Comparison of ENCODE assay signal across 25 cellular contexts in the genomic region with DNA sequence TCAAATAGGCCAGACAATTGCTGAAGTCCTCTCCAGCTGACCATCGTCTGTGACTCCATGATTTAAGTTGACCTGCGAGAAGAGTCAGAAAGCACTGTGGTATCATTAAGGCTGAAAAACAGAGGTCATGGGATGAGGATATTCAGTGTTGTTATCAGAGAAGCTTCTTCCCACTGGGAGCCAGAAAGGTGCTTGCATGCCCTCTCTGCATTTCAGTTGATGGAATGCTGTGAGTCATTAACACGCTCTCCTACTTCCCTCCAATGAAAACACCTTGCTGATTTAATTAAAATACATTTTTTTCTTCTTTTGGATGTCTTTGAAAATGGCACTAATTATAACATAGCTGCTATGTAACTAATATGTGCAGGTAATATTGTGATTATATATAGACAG.
DNase-seq lines count a peak whose midpoint lies in the region; ATAC-seq, FAIRE-seq and TF ChIP-seq lines count a peak whose summit lies in the region.
"Had no signal": no experiment of that assay in that cellular context is flagged by ENCODE, and none has a peak within 500 bp of the region (broad histone marks: within the 10 kb centered on the region; RNA-seq: fewer than 3 reads in every experiment).

No MANE protein-coding gene starts in this region.

- H2AFZ ChIP-seq in keratinocyte (ENCODE audit: control insufficient read depth, low read length): no peak overlapping the region

- ATAC-seq in Right ventricle myocardium inferior: no peak

- H3K4me1 ChIP-seq in esophagus muscularis mucosa (peaks cover 0 to 2% (median 0%) of the 10 kb centered on the region in 4 donors), keratinocyte (ENCODE audit: control insufficient read depth, extremely low read depth, insufficient read depth, low read length) (peaks cover 14% of the 10 kb centered on the region)
- H3K4me1 ChIP-seq: Caco-2 had no signal

- DNase-seq in G401 (ENCODE audit: low spot score) (peak; percentile 43), RWPE1 (ENCODE audit: low spot score) (peak; percentile 13), esophagus muscularis mucosa (ENCODE audit: extremely low spot score) (peak; percentile 17), keratinocyte (ENCODE audit: low read depth, low spot score) (no peak), NCI-H2029 treated with DMSO at 0.1 percent for 48 hours (lab: John Stamatoyannopoulos, UW) (no peak), Right ventricle myocardium inferior (ENCODE audit: missing footprints) (no peak), nucleus accumbens (lab: John Stamatoyannopoulos, UW) (no peak)
- DNase-seq in activated CD4-positive, alpha-beta T cell treated with anti-CD3 and anti-CD28 coated beads for 4 hours: no peak
- DNase-seq: ACHN; Caco-2; CD4-positive, alpha-beta memory T cell; DMS 273 treated with DMSO at 0.1 percent for 48 hours; DND-41; KG1; NCI-H1092; NCI-H1436; NCI-H1930; NCI-H226; NCI-H510A treated with DMSO at 0.1 percent for 48 hours; SHP77; SW 1271 had no signal

- no peaks in the 10 kb centered on the region for H3K9me1 ChIP-seq in keratinocyte (ENCODE audit: control insufficient read depth, extremely low read depth, insufficient read depth, low read length)

- peak overlapping the region; percentile 3 for H3K4me2 ChIP-seq in keratinocyte (ENCODE audit: control insufficient read depth, extremely low read depth, insufficient read depth, low read depth, low read length)
- H3K4me2 ChIP-seq: BLaER1 treated with 17β-estradiol and CSF1 and Interleukin-3, amounts not matched to agents 10 nM and 100 nM had no signal

- H3K4me3 ChIP-seq in esophagus muscularis mucosa (no peak overlapping the region), keratinocyte (ENCODE audit: control insufficient read depth in 2 of 3, extremely low read depth in 1 of 3, insufficient read depth in 2 of 3, low read depth in 1 of 3, low read length in 3 of 3) (no peak overlapping the region)
- H3K4me3 ChIP-seq: BLaER1 treated with 17β-estradiol and CSF1 and Interleukin-3, amounts not matched to agents 10 nM and 100 nM; SK-N-MC had no signal

- CTCF ChIA-PET in RWPE1 (lab: Yijun Ruan, JAX): no interaction called here

- H3K27me3 ChIP-seq in esophagus muscularis mucosa (no peaks in the 10 kb centered on the region), keratinocyte (ENCODE audit: control insufficient read depth, extremely low read depth, insufficient read depth, low read length) (no peaks in the 10 kb centered on the region)
- H3K27me3 ChIP-seq: BLaER1 treated with 17β-estradiol and CSF1 and Interleukin-3, amounts not matched to agents 10 nM and 100 nM had no signal

- POLR2A ChIA-PET in RWPE1 (lab: Yijun Ruan, JAX; ENCODE audit: low non-redundant PET): no interaction called here

- H3K27ac ChIP-seq in RWPE1 (no peak overlapping the region), esophagus muscularis mucosa (replicated peaks in 1 of 4) (no peak overlapping the region), keratinocyte (ENCODE audit: control insufficient read depth, insufficient read depth, low read length) (no peak overlapping the region)
- H3K27ac ChIP-seq: 22Rv1; BLaER1 treated with 17β-estradiol and CSF1 and Interleukin-3, amounts not matched to agents 10 nM and 100 nM; SK-N-MC had no signal

- no peak for TF ChIP-seq POLR2A in esophagus muscularis mucosa (IDR thresholded peaks at IDR 0.05; ENCODE audit: low read depth)

- in situ Hi-C loops in G401 (cut with HindIII; ENCODE audit: low sequenced_read_pairs): no loop called here

- dilution Hi-C loops in keratinocyte (cut with MboI; ENCODE audit: extremely low pct_ligation_motif_present, low sequenced_read_pairs): no loop called here

- intact Hi-C loops in esophagus muscularis mucosa (cut with DNase I): no loop called here
- intact Hi-C loops in Right ventricle myocardium inferior (cut with DNase I): no loop called here

- TF ChIP-seq EP300 in esophagus muscularis mucosa (IDR thresholded peaks at IDR 0.05): no peak

- FAIRE-seq in keratinocyte (lab: Jason Lieb, UNC): peak; percentile 68
- FAIRE-seq: GM12891 had no signal

- H3K9me3 ChIP-seq in esophagus muscularis mucosa (no peaks in the 10 kb centered on the region), keratinocyte (ENCODE audit: control insufficient read depth, low read depth, low read length) (no peaks in the 10 kb centered on the region)
- H3K9me3 ChIP-seq: BLaER1 treated with 17β-estradiol and CSF1 and Interleukin-3, amounts not matched to agents 10 nM and 100 nM; Caco-2 had no signal

- H4K20me1 ChIP-seq in keratinocyte (ENCODE audit: control insufficient read depth, extremely low read depth, insufficient read depth, low read length): no peaks in the 10 kb centered on the region
- H4K20me1 ChIP-seq: BLaER1 treated with 17β-estradiol and CSF1 and Interleukin-3, amounts not matched to agents 10 nM and 100 nM had no signal

- TF ChIP-seq CTCF in RWPE1 (conservative IDR thresholded peaks at IDR 0.05; ENCODE audit: low read depth): no peak
- no peak for TF ChIP-seq CTCF in esophagus muscularis mucosa (IDR thresholded peaks at IDR 0.05)
- TF ChIP-seq CTCF in keratinocyte (optimal IDR thresholded peaks at IDR 0.05 in 1 of 3, IDR thresholded peaks at IDR 0.05 in 1 of 3, conservative IDR thresholded peaks at IDR 0.05 in 1 of 3; ENCODE audit: extremely low read depth in 1 of 3, insufficient read depth in 2 of 3, low read length in 3 of 3): no peak

- 92% methylated on average over 3 of the region's 3 CpGs for WGBS in esophagus muscularis mucosa

- peaks cover 6% of the 10 kb centered on the region for H3K79me2 ChIP-seq in keratinocyte (ENCODE audit: control insufficient read depth, insufficient read depth, low read length)

- H3K36me3 ChIP-seq in esophagus muscularis mucosa: no peaks in the 10 kb centered on the region
- no peaks in the 10 kb centered on the region for H3K36me3 ChIP-seq in keratinocyte (ENCODE audit: control insufficient read depth in 2 of 2, extremely low read depth in 1 of 2, insufficient read depth in 2 of 2, low read length in 2 of 2)
- H3K36me3 ChIP-seq: BLaER1 treated with 17β-estradiol and CSF1 and Interleukin-3, amounts not matched to agents 10 nM and 100 nM had no signal

- no peak overlapping the region for H3K9ac ChIP-seq in keratinocyte (ENCODE audit: control insufficient read depth, extremely low read depth, insufficient read depth, low read length)
- H3K9ac ChIP-seq: BLaER1 treated with 17β-estradiol and CSF1 and Interleukin-3, amounts not matched to agents 10 nM and 100 nM had no signal

Comparison
In these comparisons a context has a peak if more than half of its experiments do, and no peak if none do; other contexts are left out.
1. DNase-seq: peak in G401 (single experiment), RWPE1 (single experiment) and esophagus muscularis mucosa (single experiment); none in keratinocyte (single experiment), NCI-H2029 treated with DMSO at 0.1 percent for 48 hours (single experiment), Right ventricle myocardium inferior (single experiment), activated CD4-positive, alpha-beta T cell treated with anti-CD3 and anti-CD28 coated beads for 4 hours (0 of 2) and nucleus accumbens (0 of 56).